In the genomic region with DNA sequence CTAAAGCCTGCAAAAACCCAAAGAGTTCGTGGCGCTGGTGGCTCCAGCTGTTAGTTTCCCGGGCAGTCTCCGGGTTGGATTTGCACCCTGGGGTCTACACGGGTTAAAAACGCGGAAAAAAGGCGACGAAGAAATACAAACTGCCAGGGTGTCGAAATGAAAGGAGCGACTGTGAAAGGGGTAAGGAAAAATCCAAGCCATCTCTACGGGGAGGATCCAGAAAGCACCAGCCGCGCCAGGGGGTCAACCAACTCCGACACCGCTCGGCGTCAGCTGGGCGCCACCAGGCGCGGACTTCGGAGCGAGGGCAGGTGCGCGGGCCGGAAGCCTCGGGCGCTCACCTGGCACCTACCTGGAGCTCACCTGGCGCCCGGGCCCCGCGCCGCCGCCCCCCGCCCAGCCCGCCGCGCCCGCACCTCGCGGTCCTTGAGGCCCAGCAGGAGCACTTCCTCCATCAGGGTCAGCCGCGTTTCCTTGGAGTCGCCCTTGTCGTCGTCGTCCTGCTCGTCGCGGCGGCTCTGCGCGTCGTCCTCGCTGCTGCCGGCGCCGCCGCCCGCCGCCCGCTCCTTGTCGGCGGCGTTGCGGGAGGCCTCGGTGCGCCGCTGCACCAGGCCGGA, we compare ENCODE assay signal across 1 cellular context.
TF ChIP-seq lines count a peak whose summit lies in the region.

No MANE protein-coding gene starts in this region.

TF ChIP-seq in HEK293, 187 proteins besides CTCF, POLR2A, EP300 and RAD21 (continued from another document and continues in another):
- TF ChIP-seq TSHZ1 (tag by site-specific recombination; IDR thresholded peaks at IDR 0.05; ENCODE audit: borderline replicate concordance) (no peak), ZNF768 (tag by site-specific recombination; IDR thresholded peaks at IDR 0.05) (no peak), ZNF37A (tag by site-specific recombination; IDR thresholded peaks at IDR 0.05) (no peak), ZNF777 (tag by site-specific recombination; IDR thresholded peaks at IDR 0.05; ENCODE audit: borderline replicate concordance) (no peak), ZBTB44 (tag by site-specific recombination; IDR thresholded peaks at IDR 0.05) (no peak; the same call in 1 of the 2 replicates), ZBTB1 (tag by site-specific recombination; IDR thresholded peaks at IDR 0.05) (no peak), ZNF776 (tag by site-specific recombination; IDR thresholded peaks at IDR 0.05; ENCODE audit: borderline replicate concordance) (no peak), ZNF513 (tag by site-specific recombination; IDR thresholded peaks at IDR 0.05) (no peak), ZNF138 (tag by site-specific recombination; IDR thresholded peaks at IDR 0.05; ENCODE audit: borderline replicate concordance) (no peak), KLF8 (tag by site-specific recombination; IDR thresholded peaks at IDR 0.05) (peak; percentile 39; the same call in 1 of the 2 replicates), ZSCAN23 (tag by site-specific recombination; IDR thresholded peaks at IDR 0.05) (no peak), ZIC2 (tag by site-specific recombination; IDR thresholded peaks at IDR 0.05) (peak; percentile 92), ZNF174 (tag by site-specific recombination; IDR thresholded peaks at IDR 0.05) (no peak), KLF1 (tag by site-specific recombination; IDR thresholded peaks at IDR 0.05) (no peak), ZNF837 (tag by site-specific recombination; IDR thresholded peaks at IDR 0.05) (no peak), ZNF629 (tag by site-specific recombination; IDR thresholded peaks at IDR 0.05) (peak; percentile 52; the same call in 1 of the 2 replicates), ZNF18 (tag by site-specific recombination; IDR thresholded peaks at IDR 0.05) (no peak), ZNF391 (tag by site-specific recombination; IDR thresholded peaks at IDR 0.05; ENCODE audit: borderline replicate concordance, low read depth) (no peak), ZNF843 (tag by site-specific recombination; IDR thresholded peaks at IDR 0.05) (no peak), MEIS1 (CRISPR knock-in tag; IDR thresholded peaks at IDR 0.05; ENCODE audit: borderline replicate concordance) (no peak), ZNF529 (tag by site-specific recombination; IDR thresholded peaks at IDR 0.05; ENCODE audit: insufficient replicate concordance) (no peak), ZNF645 (tag by site-specific recombination; IDR thresholded peaks at IDR 0.05) (no peak), ZNF677 (tag by site-specific recombination; IDR thresholded peaks at IDR 0.05) (no peak), ZNF248 (tag by site-specific recombination; IDR thresholded peaks at IDR 0.05) (no peak), ZNF202 (tag by site-specific recombination; IDR thresholded peaks at IDR 0.05; ENCODE audit: borderline replicate concordance) (no peak), ZNF394 (tag by site-specific recombination; IDR thresholded peaks at IDR 0.05; ENCODE audit: borderline replicate concordance) (peak; percentile 20; the same call in 1 of the 2 replicates), ZNF48 (tag by site-specific recombination; IDR thresholded peaks at IDR 0.05) (no peak)
- TF ChIP-seq, protein P1, sequence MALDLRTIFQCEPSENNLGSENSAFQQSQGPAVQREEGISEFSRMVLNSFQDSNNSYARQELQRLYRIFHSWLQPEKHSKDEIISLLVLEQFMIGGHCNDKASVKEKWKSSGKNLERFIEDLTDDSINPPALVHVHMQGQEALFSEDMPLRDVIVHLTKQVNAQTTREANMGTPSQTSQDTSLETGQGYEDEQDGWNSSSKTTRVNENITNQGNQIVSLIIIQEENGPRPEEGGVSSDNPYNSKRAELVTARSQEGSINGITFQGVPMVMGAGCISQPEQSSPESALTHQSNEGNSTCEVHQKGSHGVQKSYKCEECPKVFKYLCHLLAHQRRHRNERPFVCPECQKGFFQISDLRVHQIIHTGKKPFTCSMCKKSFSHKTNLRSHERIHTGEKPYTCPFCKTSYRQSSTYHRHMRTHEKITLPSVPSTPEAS (tag by site-specific recombination; IDR thresholded peaks at IDR 0.05): no peak
- TF ChIP-seq, protein P2, sequence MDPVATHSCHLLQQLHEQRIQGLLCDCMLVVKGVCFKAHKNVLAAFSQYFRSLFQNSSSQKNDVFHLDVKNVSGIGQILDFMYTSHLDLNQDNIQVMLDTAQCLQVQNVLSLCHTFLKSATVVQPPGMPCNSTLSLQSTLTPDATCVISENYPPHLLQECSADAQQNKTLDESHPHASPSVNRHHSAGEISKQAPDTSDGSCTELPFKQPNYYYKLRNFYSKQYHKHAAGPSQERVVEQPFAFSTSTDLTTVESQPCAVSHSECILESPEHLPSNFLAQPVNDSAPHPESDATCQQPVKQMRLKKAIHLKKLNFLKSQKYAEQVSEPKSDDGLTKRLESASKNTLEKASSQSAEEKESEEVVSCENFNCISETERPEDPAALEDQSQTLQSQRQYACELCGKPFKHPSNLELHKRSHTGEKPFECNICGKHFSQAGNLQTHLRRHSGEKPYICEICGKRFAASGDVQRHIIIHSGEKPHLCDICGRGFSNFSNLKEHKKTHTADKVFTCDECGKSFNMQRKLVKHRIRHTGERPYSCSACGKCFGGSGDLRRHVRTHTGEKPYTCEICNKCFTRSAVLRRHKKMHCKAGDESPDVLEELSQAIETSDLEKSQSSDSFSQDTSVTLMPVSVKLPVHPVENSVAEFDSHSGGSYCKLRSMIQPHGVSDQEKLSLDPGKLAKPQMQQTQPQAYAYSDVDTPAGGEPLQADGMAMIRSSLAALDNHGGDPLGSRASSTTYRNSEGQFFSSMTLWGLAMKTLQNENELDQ (tag by site-specific recombination; IDR thresholded peaks at IDR 0.05; ENCODE audit: low read depth): no peak
- TF ChIP-seq, protein P3, sequence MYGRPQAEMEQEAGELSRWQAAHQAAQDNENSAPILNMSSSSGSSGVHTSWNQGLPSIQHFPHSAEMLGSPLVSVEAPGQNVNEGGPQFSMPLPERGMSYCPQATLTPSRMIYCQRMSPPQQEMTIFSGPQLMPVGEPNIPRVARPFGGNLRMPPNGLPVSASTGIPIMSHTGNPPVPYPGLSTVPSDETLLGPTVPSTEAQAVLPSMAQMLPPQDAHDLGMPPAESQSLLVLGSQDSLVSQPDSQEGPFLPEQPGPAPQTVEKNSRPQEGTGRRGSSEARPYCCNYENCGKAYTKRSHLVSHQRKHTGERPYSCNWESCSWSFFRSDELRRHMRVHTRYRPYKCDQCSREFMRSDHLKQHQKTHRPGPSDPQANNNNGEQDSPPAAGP (tag by site-specific recombination; IDR thresholded peaks at IDR 0.05): no peak; the same call in 1 of the 2 replicates
- TF ChIP-seq, protein P4, sequence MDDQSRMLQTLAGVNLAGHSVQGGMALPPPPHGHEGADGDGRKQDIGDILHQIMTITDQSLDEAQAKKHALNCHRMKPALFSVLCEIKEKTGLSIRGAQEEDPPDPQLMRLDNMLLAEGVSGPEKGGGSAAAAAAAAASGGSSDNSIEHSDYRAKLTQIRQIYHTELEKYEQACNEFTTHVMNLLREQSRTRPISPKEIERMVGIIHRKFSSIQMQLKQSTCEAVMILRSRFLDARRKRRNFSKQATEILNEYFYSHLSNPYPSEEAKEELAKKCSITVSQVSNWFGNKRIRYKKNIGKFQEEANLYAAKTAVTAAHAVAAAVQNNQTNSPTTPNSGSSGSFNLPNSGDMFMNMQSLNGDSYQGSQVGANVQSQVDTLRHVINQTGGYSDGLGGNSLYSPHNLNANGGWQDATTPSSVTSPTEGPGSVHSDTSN (CRISPR knock-in tag; IDR thresholded peaks at IDR 0.05): no peak
- TF ChIP-seq, protein P5, sequence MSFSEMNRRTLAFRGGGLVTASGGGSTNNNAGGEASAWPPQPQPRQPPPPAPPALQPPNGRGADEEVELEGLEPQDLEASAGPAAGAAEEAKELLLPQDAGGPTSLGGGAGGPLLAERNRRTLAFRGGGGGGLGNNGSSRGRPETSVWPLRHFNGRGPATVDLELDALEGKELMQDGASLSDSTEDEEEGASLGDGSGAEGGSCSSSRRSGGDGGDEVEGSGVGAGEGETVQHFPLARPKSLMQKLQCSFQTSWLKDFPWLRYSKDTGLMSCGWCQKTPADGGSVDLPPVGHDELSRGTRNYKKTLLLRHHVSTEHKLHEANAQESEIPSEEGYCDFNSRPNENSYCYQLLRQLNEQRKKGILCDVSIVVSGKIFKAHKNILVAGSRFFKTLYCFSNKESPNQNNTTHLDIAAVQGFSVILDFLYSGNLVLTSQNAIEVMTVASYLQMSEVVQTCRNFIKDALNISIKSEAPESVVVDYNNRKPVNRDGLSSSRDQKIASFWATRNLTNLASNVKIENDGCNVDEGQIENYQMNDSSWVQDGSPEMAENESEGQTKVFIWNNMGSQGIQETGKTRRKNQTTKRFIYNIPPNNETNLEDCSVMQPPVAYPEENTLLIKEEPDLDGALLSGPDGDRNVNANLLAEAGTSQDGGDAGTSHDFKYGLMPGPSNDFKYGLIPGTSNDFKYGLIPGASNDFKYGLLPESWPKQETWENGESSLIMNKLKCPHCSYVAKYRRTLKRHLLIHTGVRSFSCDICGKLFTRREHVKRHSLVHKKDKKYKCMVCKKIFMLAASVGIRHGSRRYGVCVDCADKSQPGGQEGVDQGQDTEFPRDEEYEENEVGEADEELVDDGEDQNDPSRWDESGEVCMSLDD (tag by site-specific recombination; IDR thresholded peaks at IDR 0.05): no peak
- TF ChIP-seq, protein P6, sequence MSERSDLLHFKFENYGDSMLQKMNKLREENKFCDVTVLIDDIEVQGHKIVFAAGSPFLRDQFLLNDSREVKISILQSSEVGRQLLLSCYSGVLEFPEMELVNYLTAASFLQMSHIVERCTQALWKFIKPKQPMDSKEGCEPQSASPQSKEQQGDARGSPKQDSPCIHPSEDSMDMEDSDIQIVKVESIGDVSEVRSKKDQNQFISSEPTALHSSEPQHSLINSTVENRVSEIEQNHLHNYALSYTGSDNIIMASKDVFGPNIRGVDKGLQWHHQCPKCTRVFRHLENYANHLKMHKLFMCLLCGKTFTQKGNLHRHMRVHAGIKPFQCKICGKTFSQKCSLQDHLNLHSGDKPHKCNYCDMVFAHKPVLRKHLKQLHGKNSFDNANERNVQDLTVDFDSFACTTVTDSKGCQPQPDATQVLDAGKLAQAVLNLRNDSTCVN (tag by site-specific recombination; optimal IDR thresholded peaks at IDR 0.05): no peak
